ENCODE assay signal across 22 cellular contexts in genomic region chr12:129773170-129773493, GRCh38.
A peak's percentile ranks its signal among the peaks of the same experiment; 100 is the strongest.
DNase-seq lines count a peak whose midpoint lies in the region; ATAC-seq and TF ChIP-seq lines count a peak whose summit lies in the region.
"Had no signal": no experiment of that assay in that cellular context is flagged by ENCODE, and none has a peak within 500 bp of the region (broad histone marks: within the 10 kb centered on the region; RNA-seq: fewer than 3 reads in every experiment).

No MANE protein-coding gene starts in this region.

- no peak overlapping the region for H4K8ac ChIP-seq in mesendoderm (ENCODE audit: low read depth, low read length)

- H2AK5ac ChIP-seq in mesendoderm (ENCODE audit: low read length) = no peak overlapping the region

- POLR2A ChIA-PET in MCF 10A (lab: Yijun Ruan, JAX) = no interaction called here

- H3K9me3 ChIP-seq in mammary epithelial cell (replicated peaks; ENCODE audit: insufficient read depth, low read length) = peaks cover 33% of the 10 kb centered on the region

- no peaks in the 10 kb centered on the region for H3K79me2 ChIP-seq in mammary epithelial cell (ENCODE audit: insufficient read depth, low read length)
- H3K79me2 ChIP-seq in mesendoderm (ENCODE audit: control insufficient read depth, insufficient read depth, low read length) = no peaks in the 10 kb centered on the region

- peak; percentile 22 for DNase-seq in MCF 10A (ENCODE audit: unreplicated experiment)
- no peak for DNase-seq in mammary epithelial cell
- DNase-seq in astrocyte of the cerebellum (ENCODE audit: low read depth) = no peak
- DNase-seq in mesendoderm = no peak
- DNase-seq in activated T-cell treated with anti-CD3 and anti-CD28 coated beads, Interleukin-2, amount 50 U/mL, for 48 hours = no peak
- DNase-seq in NCI-H446 (lab: John Stamatoyannopoulos, UW) = no peak
- no peak for DNase-seq in CD14-positive monocyte (ENCODE audit: low spot score)
- DNase-seq: AML-193; C1 segment of cervical spinal cord; Calu3; CD8-positive, alpha-beta memory T cell; DMS153; NCI-H1694; NCI-H2171; NCI-H345; NCI-H524 treated with DMSO at 0.1 percent for 48 hours; SHP77 treated with DMSO at 0.1 percent for 48 hours; SK-N-SH had no signal

- no peak overlapping the region for H3K4me3 ChIP-seq in mammary epithelial cell (replicated peaks in 1 of 3; ENCODE audit: insufficient read depth in 1 of 3, low read depth in 2 of 3, low read length in 3 of 3)
- no peak overlapping the region for H3K4me3 ChIP-seq in astrocyte of the cerebellum (ENCODE audit: low read depth, low read length)
- H3K4me3 ChIP-seq in mesendoderm (ENCODE audit: low read length) = no peak overlapping the region

- no peaks in the 10 kb centered on the region for H3K27me3 ChIP-seq in mammary epithelial cell (ENCODE audit: insufficient read depth, low read length)
- no peaks in the 10 kb centered on the region for H3K27me3 ChIP-seq in mesendoderm (ENCODE audit: insufficient read depth, low read length, poor library complexity)

- TF ChIP-seq CTCF in MCF 10A (IDR thresholded peaks at IDR 0.05; ENCODE audit: unreplicated experiment) = no peak
- no peak for TF ChIP-seq CTCF in mammary epithelial cell (conservative IDR thresholded peaks at IDR 0.05 in 1 of 2, IDR thresholded peaks at IDR 0.05 in 1 of 2; ENCODE audit: extremely low read depth in 1 of 2, insufficient read depth in 1 of 2, low read depth in 1 of 2, low read length in 2 of 2)
- TF ChIP-seq CTCF in astrocyte of the cerebellum (IDR thresholded peaks at IDR 0.05; ENCODE audit: low read depth, low read length, missing control alignments) = peak; percentile 10
- no peak for TF ChIP-seq CTCF in CD14-positive monocyte (IDR thresholded peaks at IDR 0.05)

- H3K9me3 Mint-ChIP-seq in MCF 10A (ENCODE audit: unreplicated experiment) (no peaks in the 10 kb centered on the region), CD14-positive monocyte (peaks cover 2 to 13% (median 4%) of the 10 kb centered on the region in 7 donors)

- H3K9ac ChIP-seq in mammary epithelial cell (ENCODE audit: insufficient read depth, low read length) = no peak overlapping the region
- H3K9ac ChIP-seq in mesendoderm (ENCODE audit: low read length) = no peak overlapping the region
- H3K9ac ChIP-seq: SK-N-SH had no signal

- H3K36me3 ChIP-seq in mammary epithelial cell (ENCODE audit: insufficient read depth, low read length) (no peaks in the 10 kb centered on the region), mesendoderm (ENCODE audit: control insufficient read depth, insufficient read depth, low read length) (no peaks in the 10 kb centered on the region)

- no peak overlapping the region for H3K4ac ChIP-seq in mesendoderm (ENCODE audit: low read depth, low read length)

- BruUV-seq in MCF 10A (replicated peaks; lab: Mats Ljungman, UMichigan) (no TSS peak), mammary epithelial cell (replicated peaks; lab: Mats Ljungman, UMichigan) (no TSS peak)

- no peaks in the 10 kb centered on the region for H3K27me3 Mint-ChIP-seq in MCF 10A (ENCODE audit: insufficient read depth, unreplicated experiment)
- H3K27me3 Mint-ChIP-seq in CD14-positive monocyte (ENCODE audit: low read depth in 3 of 3) = peaks cover 0 to 3% (median 0%) of the 10 kb centered on the region in 3 donors
- H3K27me3 Mint-ChIP-seq: IgD-negative memory B cell had no signal

- CTCF ChIA-PET in MCF 10A (lab: Yijun Ruan, JAX) = no interaction called here
- CTCF ChIA-PET in mammary epithelial cell (lab: Charles Lee; ENCODE audit: low non-redundant PET) = no interaction called here

- dilution Hi-C loops in mammary epithelial cell (cut with HindIII; ENCODE audit: low sequenced_read_pairs) = no loop called here

- H3K18ac ChIP-seq in mesendoderm (ENCODE audit: low read length) = no peak overlapping the region

- no peaks in the 10 kb centered on the region for H3K79me1 ChIP-seq in mesendoderm (ENCODE audit: low read length)

- intact Hi-C loops in MCF 10A (cut with micrococcal nuclease) = no loop called here
- intact Hi-C loops in mammary epithelial cell (cut with micrococcal nuclease) = no loop called here
- intact Hi-C loops in CD14-positive monocyte (cut with micrococcal nuclease) = no loop called here

- no peak for ATAC-seq in HG03135 (IDR thresholded peaks at IDR 0.05; ENCODE audit: unreplicated experiment)

- in situ Hi-C loops in mammary epithelial cell (cut with MboI; ENCODE audit: low sequenced_read_pairs in 2 of 2) = no loop called here
- in situ Hi-C loops in astrocyte of the cerebellum (cut with HindIII; ENCODE audit: low sequenced_read_pairs) = loop anchor here (10.0 kb wide), 1 partner anchor 62 kb away; no protein-coding TSS in a partner anchor

- H3K4me1 ChIP-seq in mammary epithelial cell (ENCODE audit: insufficient read depth, low read length) (no peaks in the 10 kb centered on the region), mesendoderm (ENCODE audit: control insufficient read depth, low read depth, low read length) (peaks cover 4% of the 10 kb centered on the region)

- no peak overlapping the region for H3K27ac Mint-ChIP-seq in MCF 10A (ENCODE audit: low read depth, unreplicated experiment)
- peak overlapping the region in 1 of 7 donors; percentile 4 for H3K27ac Mint-ChIP-seq in CD14-positive monocyte
- H3K27ac Mint-ChIP-seq: CD8-positive, alpha-beta memory T cell; IgD-negative memory B cell had no signal

- H4K5ac ChIP-seq in mesendoderm (ENCODE audit: low read length) = no peak overlapping the region

- H3K4me1 Mint-ChIP-seq in MCF 10A (ENCODE audit: insufficient read depth, unreplicated experiment) (no peaks in the 10 kb centered on the region), CD14-positive monocyte (no peaks in the 10 kb centered on the region)
- H3K4me1 Mint-ChIP-seq: CD8-positive, alpha-beta memory T cell; IgD-negative memory B cell had no signal

- no peak overlapping the region for H2BK15ac ChIP-seq in mesendoderm (replicated peaks; ENCODE audit: low read depth)

- H3K23ac ChIP-seq in mesendoderm (ENCODE audit: low read length) = no peak overlapping the region

- 81% methylated on average over 7 of the region's 10 CpGs for WGBS in mammary epithelial cell (ENCODE audit: low coverage, missing lambda C conversion rate)
- no CpG with 5 or more reads among the region's 10 CpGs for WGBS in mesendoderm (ENCODE audit: extremely low coverage, insufficient coverage, low lambda C conversion rate)

- H2BK120ac ChIP-seq in mesendoderm (ENCODE audit: low read depth, low read length) = no peak overlapping the region

- H3K36me3 Mint-ChIP-seq in MCF 10A (ENCODE audit: insufficient read depth, unreplicated experiment) = no peaks in the 10 kb centered on the region
- H3K36me3 Mint-ChIP-seq in CD14-positive monocyte = no peaks in the 10 kb centered on the region
- H3K36me3 Mint-ChIP-seq: CD8-positive, alpha-beta memory T cell; IgD-negative memory B cell had no signal

- no peak overlapping the region for H3K56ac ChIP-seq in mesendoderm (ENCODE audit: low read length)

- no peaks in the 10 kb centered on the region for H4K20me1 ChIP-seq in mammary epithelial cell (ENCODE audit: insufficient read depth, low read length)

- H3K27ac ChIP-seq in mammary epithelial cell (ENCODE audit: insufficient read depth, low read depth, low read length) (no peak overlapping the region), mesendoderm (ENCODE audit: low read depth, low read length) (peak overlapping the region; percentile 24)
- H3K27ac ChIP-seq: HL-60, RWPE1 had no signal

- H3K4me2 ChIP-seq in mammary epithelial cell (ENCODE audit: insufficient read depth, low read depth, low read length) = no peak overlapping the region
- H3K4me2 ChIP-seq in mesendoderm (ENCODE audit: low read length) = no peak overlapping the region
- H3K4me2 ChIP-seq: SK-N-SH had no signal

- H2AFZ ChIP-seq in mammary epithelial cell (ENCODE audit: low read depth, low read length) = no peak overlapping the region

- H3K4me3 Mint-ChIP-seq in MCF 10A (ENCODE audit: unreplicated experiment) = no peak overlapping the region
- no peak overlapping the region for H3K4me3 Mint-ChIP-seq in CD14-positive monocyte
- H3K4me3 Mint-ChIP-seq: CD8-positive, alpha-beta memory T cell; IgD-negative memory B cell had no signal

- H2BK5ac ChIP-seq in mesendoderm (ENCODE audit: low read length) = no peak overlapping the region
